ENCODE assay signal across 1 cellular context in the genomic region with DNA sequence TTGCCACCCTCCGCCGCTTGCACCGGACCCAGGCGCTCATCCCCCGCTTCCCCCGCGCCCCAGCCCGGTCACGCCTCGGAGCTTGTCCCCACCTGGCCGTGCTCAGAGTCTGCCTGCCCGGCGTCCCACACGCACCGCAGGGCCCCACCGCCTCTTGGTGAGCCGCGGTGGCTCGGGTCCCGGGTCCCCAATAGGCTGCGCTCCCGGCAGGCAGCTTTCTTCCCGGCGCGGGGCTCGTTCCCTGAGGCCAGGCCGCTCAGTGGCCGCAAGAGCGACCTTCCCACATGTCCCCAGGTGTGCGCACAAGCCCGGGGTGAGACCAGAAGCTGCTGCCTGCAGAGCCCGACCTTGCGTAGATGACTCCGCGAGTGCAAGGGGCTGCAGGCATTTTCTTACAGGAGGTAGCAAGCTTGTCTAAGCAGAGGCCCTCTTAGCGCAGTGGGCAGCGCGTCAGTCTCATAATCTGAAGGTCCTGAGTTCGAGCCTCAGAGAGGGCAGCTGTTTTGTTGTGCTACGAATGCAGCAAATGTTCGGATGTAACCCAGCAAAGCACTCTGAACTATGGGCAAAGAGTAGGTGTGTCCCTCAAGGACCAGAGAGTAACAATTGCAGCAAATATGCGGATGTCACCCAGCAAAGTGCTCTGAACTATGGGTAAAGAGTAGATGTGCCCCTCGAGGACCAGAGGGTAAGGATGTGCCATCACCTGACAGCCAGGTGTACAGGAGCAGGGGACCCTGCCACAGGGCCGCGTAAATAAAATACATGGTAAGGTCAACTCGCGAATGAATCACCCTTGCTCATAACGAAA.
TF ChIP-seq lines count a peak whose summit lies in the region.

No MANE protein-coding gene starts in this region.

TF ChIP-seq in HepG2, 621 proteins besides CTCF, POLR2A, EP300 and RAD21 (continued from another document and continues in another):
- TF ChIP-seq, protein P1, sequence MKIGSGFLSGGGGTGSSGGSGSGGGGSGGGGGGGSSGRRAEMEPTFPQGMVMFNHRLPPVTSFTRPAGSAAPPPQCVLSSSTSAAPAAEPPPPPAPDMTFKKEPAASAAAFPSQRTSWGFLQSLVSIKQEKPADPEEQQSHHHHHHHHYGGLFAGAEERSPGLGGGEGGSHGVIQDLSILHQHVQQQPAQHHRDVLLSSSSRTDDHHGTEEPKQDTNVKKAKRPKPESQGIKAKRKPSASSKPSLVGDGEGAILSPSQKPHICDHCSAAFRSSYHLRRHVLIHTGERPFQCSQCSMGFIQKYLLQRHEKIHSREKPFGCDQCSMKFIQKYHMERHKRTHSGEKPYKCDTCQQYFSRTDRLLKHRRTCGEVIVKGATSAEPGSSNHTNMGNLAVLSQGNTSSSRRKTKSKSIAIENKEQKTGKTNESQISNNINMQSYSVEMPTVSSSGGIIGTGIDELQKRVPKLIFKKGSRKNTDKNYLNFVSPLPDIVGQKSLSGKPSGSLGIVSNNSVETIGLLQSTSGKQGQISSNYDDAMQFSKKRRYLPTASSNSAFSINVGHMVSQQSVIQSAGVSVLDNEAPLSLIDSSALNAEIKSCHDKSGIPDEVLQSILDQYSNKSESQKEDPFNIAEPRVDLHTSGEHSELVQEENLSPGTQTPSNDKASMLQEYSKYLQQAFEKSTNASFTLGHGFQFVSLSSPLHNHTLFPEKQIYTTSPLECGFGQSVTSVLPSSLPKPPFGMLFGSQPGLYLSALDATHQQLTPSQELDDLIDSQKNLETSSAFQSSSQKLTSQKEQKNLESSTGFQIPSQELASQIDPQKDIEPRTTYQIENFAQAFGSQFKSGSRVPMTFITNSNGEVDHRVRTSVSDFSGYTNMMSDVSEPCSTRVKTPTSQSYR (CRISPR knock-in tag; IDR thresholded peaks at IDR 0.05; ENCODE audit: borderline replicate concordance): peak; percentile 12; the same call in 1 of the 2 replicates
- TF ChIP-seq, protein P2, sequence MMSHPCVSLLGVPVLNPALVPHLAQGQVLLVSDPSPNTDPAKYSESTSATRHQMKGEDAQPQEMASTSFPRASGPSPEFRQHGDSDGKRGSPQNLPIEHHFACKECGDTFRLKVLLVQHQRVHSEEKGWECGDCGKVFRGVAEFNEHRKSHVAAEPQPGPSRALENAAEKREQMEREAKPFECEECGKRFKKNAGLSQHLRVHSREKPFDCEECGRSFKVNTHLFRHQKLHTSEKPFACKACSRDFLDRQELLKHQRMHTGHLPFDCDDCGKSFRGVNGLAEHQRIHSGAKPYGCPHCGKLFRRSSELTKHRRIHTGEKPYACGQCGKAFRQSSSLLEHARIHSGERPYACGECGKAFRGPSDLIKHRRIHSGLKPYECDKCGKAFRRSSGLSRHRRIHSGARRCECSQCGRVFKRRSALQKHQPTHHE (CRISPR knock-in tag; IDR thresholded peaks at IDR 0.05; ENCODE audit: borderline replicate concordance): peak; percentile 95
- TF ChIP-seq, protein P3, sequence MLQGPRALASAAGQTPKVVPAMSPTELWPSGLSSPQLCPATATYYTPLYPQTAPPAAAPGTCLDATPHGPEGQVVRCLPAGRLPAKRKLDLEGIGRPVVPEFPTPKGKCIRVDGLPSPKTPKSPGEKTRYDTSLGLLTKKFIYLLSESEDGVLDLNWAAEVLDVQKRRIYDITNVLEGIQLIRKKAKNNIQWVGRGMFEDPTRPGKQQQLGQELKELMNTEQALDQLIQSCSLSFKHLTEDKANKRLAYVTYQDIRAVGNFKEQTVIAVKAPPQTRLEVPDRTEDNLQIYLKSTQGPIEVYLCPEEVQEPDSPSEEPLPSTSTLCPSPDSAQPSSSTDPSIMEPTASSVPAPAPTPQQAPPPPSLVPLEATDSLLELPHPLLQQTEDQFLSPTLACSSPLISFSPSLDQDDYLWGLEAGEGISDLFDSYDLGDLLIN (CRISPR knock-in tag; IDR thresholded peaks at IDR 0.05; ENCODE audit: borderline replicate concordance): peak; percentile 9; the same call in 1 of the 2 replicates
- TF ChIP-seq, protein P4, sequence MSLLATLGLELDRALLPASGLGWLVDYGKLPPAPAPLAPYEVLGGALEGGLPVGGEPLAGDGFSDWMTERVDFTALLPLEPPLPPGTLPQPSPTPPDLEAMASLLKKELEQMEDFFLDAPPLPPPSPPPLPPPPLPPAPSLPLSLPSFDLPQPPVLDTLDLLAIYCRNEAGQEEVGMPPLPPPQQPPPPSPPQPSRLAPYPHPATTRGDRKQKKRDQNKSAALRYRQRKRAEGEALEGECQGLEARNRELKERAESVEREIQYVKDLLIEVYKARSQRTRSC (CRISPR knock-in tag; IDR thresholded peaks at IDR 0.05; ENCODE audit: low read depth): peak; percentile 94
- TF ChIP-seq SP1 (IDR thresholded peaks at IDR 0.05): no peak
- peak; percentile 78 for TF ChIP-seq SP1 (CRISPR knock-in tag; IDR thresholded peaks at IDR 0.05)
- TF ChIP-seq ZNF589 (CRISPR knock-in tag; conservative IDR thresholded peaks at IDR 0.05): peak; percentile 96
- TF ChIP-seq MIER3 (CRISPR knock-in tag; IDR thresholded peaks at IDR 0.05; ENCODE audit: borderline replicate concordance): peak; percentile 97
- TF ChIP-seq, protein P5, sequence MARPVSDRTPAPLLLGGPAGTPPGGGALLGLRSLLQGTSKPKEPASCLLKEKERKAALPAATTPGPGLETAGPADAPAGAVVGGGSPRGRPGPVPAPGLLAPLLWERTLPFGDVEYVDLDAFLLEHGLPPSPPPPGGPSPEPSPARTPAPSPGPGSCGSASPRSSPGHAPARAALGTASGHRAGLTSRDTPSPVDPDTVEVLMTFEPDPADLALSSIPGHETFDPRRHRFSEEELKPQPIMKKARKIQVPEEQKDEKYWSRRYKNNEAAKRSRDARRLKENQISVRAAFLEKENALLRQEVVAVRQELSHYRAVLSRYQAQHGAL (CRISPR knock-in tag; IDR thresholded peaks at IDR 0.05; ENCODE audit: not compliant biosample characterization): peak; percentile 54
- TF ChIP-seq ZC3H4 (CRISPR knock-in tag; IDR thresholded peaks at IDR 0.05; ENCODE audit: borderline replicate concordance): no peak
- TF ChIP-seq ZNF337 (CRISPR knock-in tag; IDR thresholded peaks at IDR 0.05; ENCODE audit: borderline replicate concordance, low read depth): peak; percentile 93
- no peak; the same call in 1 of the 2 replicates for TF ChIP-seq ZBTB1 (CRISPR knock-in tag; IDR thresholded peaks at IDR 0.05; ENCODE audit: borderline replicate concordance)
- TF ChIP-seq ERF (CRISPR knock-in tag; IDR thresholded peaks at IDR 0.05): peak; percentile 99
- TF ChIP-seq, protein P6, sequence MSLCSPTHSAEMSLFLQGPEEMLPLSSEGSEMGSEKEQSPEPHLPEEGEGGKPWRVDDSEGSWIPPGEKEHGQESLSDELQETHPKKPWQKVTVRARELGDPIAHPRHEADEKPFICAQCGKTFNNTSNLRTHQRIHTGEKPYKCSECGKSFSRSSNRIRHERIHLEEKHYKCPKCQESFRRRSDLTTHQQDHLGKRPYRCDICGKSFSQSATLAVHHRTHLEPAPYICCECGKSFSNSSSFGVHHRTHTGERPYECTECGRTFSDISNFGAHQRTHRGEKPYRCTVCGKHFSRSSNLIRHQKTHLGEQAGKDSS (CRISPR knock-in tag; IDR thresholded peaks at IDR 0.05; ENCODE audit: borderline replicate concordance, low read depth): peak; percentile 96; the same call in 1 of the 2 replicates
- TF ChIP-seq HDAC1 (CRISPR knock-in tag; IDR thresholded peaks at IDR 0.05): peak; percentile 96
- TF ChIP-seq ZNF878 (CRISPR knock-in tag; IDR thresholded peaks at IDR 0.05): peak; percentile 73; the same call in 1 of the 2 replicates
- TF ChIP-seq U2AF1 (optimal IDR thresholded peaks at IDR 0.05; ENCODE audit: low read depth, low read length): peak; percentile 74
- peak; percentile 96 for TF ChIP-seq ATF7-NPFF (CRISPR knock-in tag; IDR thresholded peaks at IDR 0.05; ENCODE audit: low read depth)
- TF ChIP-seq SMAD1 (CRISPR knock-in tag; IDR thresholded peaks at IDR 0.05; ENCODE audit: borderline replicate concordance, low read depth): peak; percentile 88; the same call in 1 of the 2 replicates
- TF ChIP-seq ZNF350 (CRISPR knock-in tag; IDR thresholded peaks at IDR 0.05; ENCODE audit: borderline replicate concordance, low read depth): peak; percentile 98
- TF ChIP-seq ZNF777 (CRISPR knock-in tag; IDR thresholded peaks at IDR 0.05): peak; percentile 77; the same call in 1 of the 2 replicates
- TF ChIP-seq ZNF768 (CRISPR knock-in tag; IDR thresholded peaks at IDR 0.05): peak; percentile 93
- TF ChIP-seq, protein P7, sequence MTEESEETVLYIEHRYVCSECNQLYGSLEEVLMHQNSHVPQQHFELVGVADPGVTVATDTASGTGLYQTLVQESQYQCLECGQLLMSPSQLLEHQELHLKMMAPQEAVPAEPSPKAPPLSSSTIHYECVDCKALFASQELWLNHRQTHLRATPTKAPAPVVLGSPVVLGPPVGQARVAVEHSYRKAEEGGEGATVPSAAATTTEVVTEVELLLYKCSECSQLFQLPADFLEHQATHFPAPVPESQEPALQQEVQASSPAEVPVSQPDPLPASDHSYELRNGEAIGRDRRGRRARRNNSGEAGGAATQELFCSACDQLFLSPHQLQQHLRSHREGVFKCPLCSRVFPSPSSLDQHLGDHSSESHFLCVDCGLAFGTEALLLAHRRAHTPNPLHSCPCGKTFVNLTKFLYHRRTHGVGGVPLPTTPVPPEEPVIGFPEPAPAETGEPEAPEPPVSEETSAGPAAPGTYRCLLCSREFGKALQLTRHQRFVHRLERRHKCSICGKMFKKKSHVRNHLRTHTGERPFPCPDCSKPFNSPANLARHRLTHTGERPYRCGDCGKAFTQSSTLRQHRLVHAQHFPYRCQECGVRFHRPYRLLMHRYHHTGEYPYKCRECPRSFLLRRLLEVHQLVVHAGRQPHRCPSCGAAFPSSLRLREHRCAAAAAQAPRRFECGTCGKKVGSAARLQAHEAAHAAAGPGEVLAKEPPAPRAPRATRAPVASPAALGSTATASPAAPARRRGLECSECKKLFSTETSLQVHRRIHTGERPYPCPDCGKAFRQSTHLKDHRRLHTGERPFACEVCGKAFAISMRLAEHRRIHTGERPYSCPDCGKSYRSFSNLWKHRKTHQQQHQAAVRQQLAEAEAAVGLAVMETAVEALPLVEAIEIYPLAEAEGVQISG (CRISPR knock-in tag; IDR thresholded peaks at IDR 0.05): peak; percentile 94
- TF ChIP-seq, protein P8, sequence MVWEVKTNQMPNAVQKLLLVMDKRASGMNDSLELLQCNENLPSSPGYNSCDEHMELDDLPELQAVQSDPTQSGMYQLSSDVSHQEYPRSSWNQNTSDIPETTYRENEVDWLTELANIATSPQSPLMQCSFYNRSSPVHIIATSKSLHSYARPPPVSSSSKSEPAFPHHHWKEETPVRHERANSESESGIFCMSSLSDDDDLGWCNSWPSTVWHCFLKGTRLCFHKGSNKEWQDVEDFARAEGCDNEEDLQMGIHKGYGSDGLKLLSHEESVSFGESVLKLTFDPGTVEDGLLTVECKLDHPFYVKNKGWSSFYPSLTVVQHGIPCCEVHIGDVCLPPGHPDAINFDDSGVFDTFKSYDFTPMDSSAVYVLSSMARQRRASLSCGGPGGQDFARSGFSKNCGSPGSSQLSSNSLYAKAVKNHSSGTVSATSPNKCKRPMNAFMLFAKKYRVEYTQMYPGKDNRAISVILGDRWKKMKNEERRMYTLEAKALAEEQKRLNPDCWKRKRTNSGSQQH (CRISPR knock-in tag; IDR thresholded peaks at IDR 0.05; ENCODE audit: low read depth): peak; percentile 35; the same call in 1 of the 2 replicates
- TF ChIP-seq ZNF329 (CRISPR knock-in tag; IDR thresholded peaks at IDR 0.05; ENCODE audit: low read depth): peak; percentile 90
- TF ChIP-seq, protein P9, sequence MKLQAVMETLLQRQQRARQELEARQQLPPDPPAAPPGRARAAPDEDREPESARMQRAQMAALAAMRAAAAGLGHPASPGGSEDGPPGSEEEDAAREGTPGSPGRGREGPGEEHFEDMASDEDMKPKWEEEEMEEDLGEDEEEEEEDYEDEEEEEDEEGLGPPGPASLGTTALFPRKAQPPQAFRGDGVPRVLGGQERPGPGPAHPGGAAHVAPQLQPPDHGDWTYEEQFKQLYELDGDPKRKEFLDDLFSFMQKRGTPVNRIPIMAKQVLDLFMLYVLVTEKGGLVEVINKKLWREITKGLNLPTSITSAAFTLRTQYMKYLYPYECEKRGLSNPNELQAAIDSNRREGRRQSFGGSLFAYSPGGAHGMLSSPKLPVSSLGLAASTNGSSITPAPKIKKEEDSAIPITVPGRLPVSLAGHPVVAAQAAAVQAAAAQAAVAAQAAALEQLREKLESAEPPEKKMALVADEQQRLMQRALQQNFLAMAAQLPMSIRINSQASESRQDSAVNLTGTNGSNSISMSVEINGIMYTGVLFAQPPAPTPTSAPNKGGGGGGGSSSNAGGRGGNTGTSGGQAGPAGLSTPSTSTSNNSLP (IDR thresholded peaks at IDR 0.05; ENCODE audit: low read depth, low read length): no peak
- peak; percentile 94; the same call in 1 of the 2 replicates for TF ChIP-seq ZNF510 (CRISPR knock-in tag; IDR thresholded peaks at IDR 0.05; ENCODE audit: low read depth)
- TF ChIP-seq TARDBP (CRISPR knock-in tag; IDR thresholded peaks at IDR 0.05): peak; percentile 96
- TF ChIP-seq, protein P10, sequence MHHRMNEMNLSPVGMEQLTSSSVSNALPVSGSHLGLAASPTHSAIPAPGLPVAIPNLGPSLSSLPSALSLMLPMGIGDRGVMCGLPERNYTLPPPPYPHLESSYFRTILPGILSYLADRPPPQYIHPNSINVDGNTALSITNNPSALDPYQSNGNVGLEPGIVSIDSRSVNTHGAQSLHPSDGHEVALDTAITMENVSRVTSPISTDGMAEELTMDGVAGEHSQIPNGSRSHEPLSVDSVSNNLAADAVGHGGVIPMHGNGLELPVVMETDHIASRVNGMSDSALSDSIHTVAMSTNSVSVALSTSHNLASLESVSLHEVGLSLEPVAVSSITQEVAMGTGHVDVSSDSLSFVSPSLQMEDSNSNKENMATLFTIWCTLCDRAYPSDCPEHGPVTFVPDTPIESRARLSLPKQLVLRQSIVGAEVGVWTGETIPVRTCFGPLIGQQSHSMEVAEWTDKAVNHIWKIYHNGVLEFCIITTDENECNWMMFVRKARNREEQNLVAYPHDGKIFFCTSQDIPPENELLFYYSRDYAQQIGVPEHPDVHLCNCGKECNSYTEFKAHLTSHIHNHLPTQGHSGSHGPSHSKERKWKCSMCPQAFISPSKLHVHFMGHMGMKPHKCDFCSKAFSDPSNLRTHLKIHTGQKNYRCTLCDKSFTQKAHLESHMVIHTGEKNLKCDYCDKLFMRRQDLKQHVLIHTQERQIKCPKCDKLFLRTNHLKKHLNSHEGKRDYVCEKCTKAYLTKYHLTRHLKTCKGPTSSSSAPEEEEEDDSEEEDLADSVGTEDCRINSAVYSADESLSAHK (CRISPR knock-in tag; IDR thresholded peaks at IDR 0.05; ENCODE audit: borderline replicate concordance): peak; percentile 88; the same call in 1 of the 2 replicates
- TF ChIP-seq RXRB (CRISPR knock-in tag; IDR thresholded peaks at IDR 0.05; ENCODE audit: borderline replicate concordance): peak; percentile 94
- TF ChIP-seq MIXL1 (CRISPR knock-in tag; IDR thresholded peaks at IDR 0.05): peak; percentile 90
- no peak for TF ChIP-seq NPAS2 (CRISPR knock-in tag; IDR thresholded peaks at IDR 0.05; ENCODE audit: borderline replicate concordance)
- TF ChIP-seq, protein P11, sequence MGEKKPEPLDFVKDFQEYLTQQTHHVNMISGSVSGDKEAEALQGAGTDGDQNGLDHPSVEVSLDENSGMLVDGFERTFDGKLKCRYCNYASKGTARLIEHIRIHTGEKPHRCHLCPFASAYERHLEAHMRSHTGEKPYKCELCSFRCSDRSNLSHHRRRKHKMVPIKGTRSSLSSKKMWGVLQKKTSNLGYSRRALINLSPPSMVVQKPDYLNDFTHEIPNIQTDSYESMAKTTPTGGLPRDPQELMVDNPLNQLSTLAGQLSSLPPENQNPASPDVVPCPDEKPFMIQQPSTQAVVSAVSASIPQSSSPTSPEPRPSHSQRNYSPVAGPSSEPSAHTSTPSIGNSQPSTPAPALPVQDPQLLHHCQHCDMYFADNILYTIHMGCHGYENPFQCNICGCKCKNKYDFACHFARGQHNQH (CRISPR knock-in tag; IDR thresholded peaks at IDR 0.05): peak; percentile 99
- peak; percentile 88 for TF ChIP-seq PPARG (CRISPR knock-in tag; conservative IDR thresholded peaks at IDR 0.05)
- peak; percentile 78; the same call in 1 of the 2 replicates for TF ChIP-seq NFKBIZ (CRISPR knock-in tag; IDR thresholded peaks at IDR 0.05)
- TF ChIP-seq ZSCAN30 (CRISPR knock-in tag; IDR thresholded peaks at IDR 0.05): peak; percentile 44; the same call in 1 of the 2 replicates
- TF ChIP-seq PHF8 (CRISPR knock-in tag; IDR thresholded peaks at IDR 0.05): peak; percentile 70
